In the genomic region with DNA sequence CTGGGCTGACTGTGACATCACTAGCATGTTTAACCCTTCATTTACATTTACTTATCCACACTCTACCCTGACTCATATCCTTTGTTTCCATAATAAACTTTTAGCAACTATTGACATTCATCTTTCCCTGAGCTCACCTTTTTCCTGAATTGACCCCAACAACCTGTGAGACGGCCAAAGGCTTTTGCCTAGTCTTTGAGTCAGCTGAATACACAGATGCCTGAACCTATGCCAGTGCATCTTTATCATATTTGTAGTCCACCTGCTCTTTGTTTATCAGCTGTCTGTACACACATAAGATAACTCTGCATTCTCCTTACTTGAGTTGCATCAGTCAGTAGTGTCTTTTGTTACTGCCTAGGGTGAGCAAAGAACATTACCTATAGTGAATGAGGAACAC, we compare ENCODE assay signal across 2 cellular contexts.
A peak's percentile ranks its signal among the peaks of the same experiment; 100 is the strongest.
TF ChIP-seq lines count a peak whose summit lies in the region.

No MANE protein-coding gene starts in this region.

TF ChIP-seq in WTC11, 78 proteins besides CTCF, POLR2A, EP300 and RAD21 (continued from another document):
- TF ChIP-seq, protein P1, sequence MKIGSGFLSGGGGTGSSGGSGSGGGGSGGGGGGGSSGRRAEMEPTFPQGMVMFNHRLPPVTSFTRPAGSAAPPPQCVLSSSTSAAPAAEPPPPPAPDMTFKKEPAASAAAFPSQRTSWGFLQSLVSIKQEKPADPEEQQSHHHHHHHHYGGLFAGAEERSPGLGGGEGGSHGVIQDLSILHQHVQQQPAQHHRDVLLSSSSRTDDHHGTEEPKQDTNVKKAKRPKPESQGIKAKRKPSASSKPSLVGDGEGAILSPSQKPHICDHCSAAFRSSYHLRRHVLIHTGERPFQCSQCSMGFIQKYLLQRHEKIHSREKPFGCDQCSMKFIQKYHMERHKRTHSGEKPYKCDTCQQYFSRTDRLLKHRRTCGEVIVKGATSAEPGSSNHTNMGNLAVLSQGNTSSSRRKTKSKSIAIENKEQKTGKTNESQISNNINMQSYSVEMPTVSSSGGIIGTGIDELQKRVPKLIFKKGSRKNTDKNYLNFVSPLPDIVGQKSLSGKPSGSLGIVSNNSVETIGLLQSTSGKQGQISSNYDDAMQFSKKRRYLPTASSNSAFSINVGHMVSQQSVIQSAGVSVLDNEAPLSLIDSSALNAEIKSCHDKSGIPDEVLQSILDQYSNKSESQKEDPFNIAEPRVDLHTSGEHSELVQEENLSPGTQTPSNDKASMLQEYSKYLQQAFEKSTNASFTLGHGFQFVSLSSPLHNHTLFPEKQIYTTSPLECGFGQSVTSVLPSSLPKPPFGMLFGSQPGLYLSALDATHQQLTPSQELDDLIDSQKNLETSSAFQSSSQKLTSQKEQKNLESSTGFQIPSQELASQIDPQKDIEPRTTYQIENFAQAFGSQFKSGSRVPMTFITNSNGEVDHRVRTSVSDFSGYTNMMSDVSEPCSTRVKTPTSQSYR (CRISPR knock-in tag; IDR thresholded peaks at IDR 0.05), result no peak
- TF ChIP-seq, protein P2, sequence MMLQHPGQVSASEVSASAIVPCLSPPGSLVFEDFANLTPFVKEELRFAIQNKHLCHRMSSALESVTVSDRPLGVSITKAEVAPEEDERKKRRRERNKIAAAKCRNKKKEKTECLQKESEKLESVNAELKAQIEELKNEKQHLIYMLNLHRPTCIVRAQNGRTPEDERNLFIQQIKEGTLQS (CRISPR knock-in tag; conservative IDR thresholded peaks at IDR 0.05), result no peak
- TF ChIP-seq, protein P3, sequence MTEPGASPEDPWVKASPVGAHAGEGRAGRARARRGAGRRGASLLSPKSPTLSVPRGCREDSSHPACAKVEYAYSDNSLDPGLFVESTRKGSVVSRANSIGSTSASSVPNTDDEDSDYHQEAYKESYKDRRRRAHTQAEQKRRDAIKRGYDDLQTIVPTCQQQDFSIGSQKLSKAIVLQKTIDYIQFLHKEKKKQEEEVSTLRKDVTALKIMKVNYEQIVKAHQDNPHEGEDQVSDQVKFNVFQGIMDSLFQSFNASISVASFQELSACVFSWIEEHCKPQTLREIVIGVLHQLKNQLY (CRISPR knock-in tag; IDR thresholded peaks at IDR 0.05), result no peak
- TF ChIP-seq NFATC4 (CRISPR knock-in tag; IDR thresholded peaks at IDR 0.05) (no peak), GABPB1 (CRISPR knock-in tag; IDR thresholded peaks at IDR 0.05) (peak; percentile 95)

TF ChIP-seq in HepG2, 621 proteins besides CTCF, POLR2A, EP300 and RAD21 (continued from another document and continues in another):
- TF ChIP-seq TEAD3 (CRISPR knock-in tag; optimal IDR thresholded peaks at IDR 0.05; ENCODE audit: borderline replicate concordance) (peak; percentile 12), KMT2B (CRISPR knock-in tag; IDR thresholded peaks at IDR 0.05) (no peak), RFX5 (IDR thresholded peaks at IDR 0.05; ENCODE audit: low read depth, low read length) (no peak), ZNF224 (CRISPR knock-in tag; IDR thresholded peaks at IDR 0.05) (no peak), ZSCAN31 (CRISPR knock-in tag; IDR thresholded peaks at IDR 0.05; ENCODE audit: low read depth) (no peak), ZNF12 (CRISPR knock-in tag; IDR thresholded peaks at IDR 0.05) (0 out of 2 replicates have a peak, but pooled peaks have one; percentile 22), SATB2 (CRISPR knock-in tag; IDR thresholded peaks at IDR 0.05) (no peak), STAG1 (CRISPR knock-in tag; IDR thresholded peaks at IDR 0.05) (no peak), ZMYM2 (CRISPR knock-in tag; IDR thresholded peaks at IDR 0.05) (no peak), ZNF839 (CRISPR knock-in tag; IDR thresholded peaks at IDR 0.05; ENCODE audit: borderline replicate concordance) (no peak), ZFAT (CRISPR knock-in tag; conservative IDR thresholded peaks at IDR 0.05) (no peak), SOX13 (IDR thresholded peaks at IDR 0.05) (no peak), SOX13 (CRISPR knock-in tag; conservative IDR thresholded peaks at IDR 0.05 in 1 of 2, IDR thresholded peaks at IDR 0.05 in 1 of 2) (peak in 1 of 2 experiments; percentile 67; a peak in 2 of 4 replicates), HMGA1 (CRISPR knock-in tag; conservative IDR thresholded peaks at IDR 0.05) (no peak), ZBTB8A (CRISPR knock-in tag; IDR thresholded peaks at IDR 0.05; ENCODE audit: borderline replicate concordance, low read depth) (no peak)
- TF ChIP-seq, protein P4, sequence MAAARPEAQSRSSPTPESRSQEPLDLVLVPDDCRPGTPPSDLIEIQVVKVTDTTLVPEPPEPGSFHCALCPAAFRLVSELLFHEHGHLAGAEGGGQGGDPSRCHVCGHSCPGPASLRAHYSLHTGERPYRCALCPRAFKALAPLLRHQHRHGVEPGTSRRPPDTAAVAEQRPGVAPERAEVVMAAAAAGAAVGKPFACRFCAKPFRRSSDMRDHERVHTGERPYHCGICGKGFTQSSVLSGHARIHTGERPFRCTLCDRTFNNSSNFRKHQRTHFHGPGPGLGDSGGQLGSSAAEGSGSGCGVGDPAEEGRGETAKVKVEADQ (CRISPR knock-in tag; IDR thresholded peaks at IDR 0.05; ENCODE audit: borderline replicate concordance), result no peak
- TF ChIP-seq, protein P5, sequence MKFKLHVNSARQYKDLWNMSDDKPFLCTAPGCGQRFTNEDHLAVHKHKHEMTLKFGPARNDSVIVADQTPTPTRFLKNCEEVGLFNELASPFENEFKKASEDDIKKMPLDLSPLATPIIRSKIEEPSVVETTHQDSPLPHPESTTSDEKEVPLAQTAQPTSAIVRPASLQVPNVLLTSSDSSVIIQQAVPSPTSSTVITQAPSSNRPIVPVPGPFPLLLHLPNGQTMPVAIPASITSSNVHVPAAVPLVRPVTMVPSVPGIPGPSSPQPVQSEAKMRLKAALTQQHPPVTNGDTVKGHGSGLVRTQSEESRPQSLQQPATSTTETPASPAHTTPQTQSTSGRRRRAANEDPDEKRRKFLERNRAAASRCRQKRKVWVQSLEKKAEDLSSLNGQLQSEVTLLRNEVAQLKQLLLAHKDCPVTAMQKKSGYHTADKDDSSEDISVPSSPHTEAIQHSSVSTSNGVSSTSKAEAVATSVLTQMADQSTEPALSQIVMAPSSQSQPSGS (CRISPR knock-in tag; IDR thresholded peaks at IDR 0.05), result no peak
- TF ChIP-seq, protein P6, sequence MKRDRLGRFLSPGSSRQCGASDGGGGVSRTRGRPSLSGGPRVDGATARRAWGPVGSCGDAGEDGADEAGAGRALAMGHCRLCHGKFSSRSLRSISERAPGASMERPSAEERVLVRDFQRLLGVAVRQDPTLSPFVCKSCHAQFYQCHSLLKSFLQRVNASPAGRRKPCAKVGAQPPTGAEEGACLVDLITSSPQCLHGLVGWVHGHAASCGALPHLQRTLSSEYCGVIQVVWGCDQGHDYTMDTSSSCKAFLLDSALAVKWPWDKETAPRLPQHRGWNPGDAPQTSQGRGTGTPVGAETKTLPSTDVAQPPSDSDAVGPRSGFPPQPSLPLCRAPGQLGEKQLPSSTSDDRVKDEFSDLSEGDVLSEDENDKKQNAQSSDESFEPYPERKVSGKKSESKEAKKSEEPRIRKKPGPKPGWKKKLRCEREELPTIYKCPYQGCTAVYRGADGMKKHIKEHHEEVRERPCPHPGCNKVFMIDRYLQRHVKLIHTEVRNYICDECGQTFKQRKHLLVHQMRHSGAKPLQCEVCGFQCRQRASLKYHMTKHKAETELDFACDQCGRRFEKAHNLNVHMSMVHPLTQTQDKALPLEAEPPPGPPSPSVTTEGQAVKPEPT (CRISPR knock-in tag; IDR thresholded peaks at IDR 0.05; ENCODE audit: low read depth), result no peak
- TF ChIP-seq, protein P7, sequence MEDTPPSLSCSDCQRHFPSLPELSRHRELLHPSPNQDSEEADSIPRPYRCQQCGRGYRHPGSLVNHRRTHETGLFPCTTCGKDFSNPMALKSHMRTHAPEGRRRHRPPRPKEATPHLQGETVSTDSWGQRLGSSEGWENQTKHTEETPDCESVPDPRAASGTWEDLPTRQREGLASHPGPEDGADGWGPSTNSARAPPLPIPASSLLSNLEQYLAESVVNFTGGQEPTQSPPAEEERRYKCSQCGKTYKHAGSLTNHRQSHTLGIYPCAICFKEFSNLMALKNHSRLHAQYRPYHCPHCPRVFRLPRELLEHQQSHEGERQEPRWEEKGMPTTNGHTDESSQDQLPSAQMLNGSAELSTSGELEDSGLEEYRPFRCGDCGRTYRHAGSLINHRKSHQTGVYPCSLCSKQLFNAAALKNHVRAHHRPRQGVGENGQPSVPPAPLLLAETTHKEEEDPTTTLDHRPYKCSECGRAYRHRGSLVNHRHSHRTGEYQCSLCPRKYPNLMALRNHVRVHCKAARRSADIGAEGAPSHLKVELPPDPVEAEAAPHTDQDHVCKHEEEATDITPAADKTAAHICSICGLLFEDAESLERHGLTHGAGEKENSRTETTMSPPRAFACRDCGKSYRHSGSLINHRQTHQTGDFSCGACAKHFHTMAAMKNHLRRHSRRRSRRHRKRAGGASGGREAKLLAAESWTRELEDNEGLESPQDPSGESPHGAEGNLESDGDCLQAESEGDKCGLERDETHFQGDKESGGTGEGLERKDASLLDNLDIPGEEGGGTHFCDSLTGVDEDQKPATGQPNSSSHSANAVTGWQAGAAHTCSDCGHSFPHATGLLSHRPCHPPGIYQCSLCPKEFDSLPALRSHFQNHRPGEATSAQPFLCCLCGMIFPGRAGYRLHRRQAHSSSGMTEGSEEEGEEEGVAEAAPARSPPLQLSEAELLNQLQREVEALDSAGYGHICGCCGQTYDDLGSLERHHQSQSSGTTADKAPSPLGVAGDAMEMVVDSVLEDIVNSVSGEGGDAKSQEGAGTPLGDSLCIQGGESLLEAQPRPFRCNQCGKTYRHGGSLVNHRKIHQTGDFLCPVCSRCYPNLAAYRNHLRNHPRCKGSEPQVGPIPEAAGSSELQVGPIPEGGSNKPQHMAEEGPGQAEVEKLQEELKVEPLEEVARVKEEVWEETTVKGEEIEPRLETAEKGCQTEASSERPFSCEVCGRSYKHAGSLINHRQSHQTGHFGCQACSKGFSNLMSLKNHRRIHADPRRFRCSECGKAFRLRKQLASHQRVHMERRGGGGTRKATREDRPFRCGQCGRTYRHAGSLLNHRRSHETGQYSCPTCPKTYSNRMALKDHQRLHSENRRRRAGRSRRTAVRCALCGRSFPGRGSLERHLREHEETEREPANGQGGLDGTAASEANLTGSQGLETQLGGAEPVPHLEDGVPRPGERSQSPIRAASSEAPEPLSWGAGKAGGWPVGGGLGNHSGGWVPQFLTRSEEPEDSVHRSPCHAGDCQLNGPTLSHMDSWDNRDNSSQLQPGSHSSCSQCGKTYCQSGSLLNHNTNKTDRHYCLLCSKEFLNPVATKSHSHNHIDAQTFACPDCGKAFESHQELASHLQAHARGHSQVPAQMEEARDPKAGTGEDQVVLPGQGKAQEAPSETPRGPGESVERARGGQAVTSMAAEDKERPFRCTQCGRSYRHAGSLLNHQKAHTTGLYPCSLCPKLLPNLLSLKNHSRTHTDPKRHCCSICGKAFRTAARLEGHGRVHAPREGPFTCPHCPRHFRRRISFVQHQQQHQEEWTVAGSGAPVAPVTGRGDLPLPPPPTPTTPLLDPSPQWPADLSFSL (CRISPR knock-in tag; IDR thresholded peaks at IDR 0.05), result no peak
- TF ChIP-seq, protein P8, sequence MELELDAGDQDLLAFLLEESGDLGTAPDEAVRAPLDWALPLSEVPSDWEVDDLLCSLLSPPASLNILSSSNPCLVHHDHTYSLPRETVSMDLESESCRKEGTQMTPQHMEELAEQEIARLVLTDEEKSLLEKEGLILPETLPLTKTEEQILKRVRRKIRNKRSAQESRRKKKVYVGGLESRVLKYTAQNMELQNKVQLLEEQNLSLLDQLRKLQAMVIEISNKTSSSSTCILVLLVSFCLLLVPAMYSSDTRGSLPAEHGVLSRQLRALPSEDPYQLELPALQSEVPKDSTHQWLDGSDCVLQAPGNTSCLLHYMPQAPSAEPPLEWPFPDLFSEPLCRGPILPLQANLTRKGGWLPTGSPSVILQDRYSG (CRISPR knock-in tag; IDR thresholded peaks at IDR 0.05), result no peak
- TF ChIP-seq, protein P9, sequence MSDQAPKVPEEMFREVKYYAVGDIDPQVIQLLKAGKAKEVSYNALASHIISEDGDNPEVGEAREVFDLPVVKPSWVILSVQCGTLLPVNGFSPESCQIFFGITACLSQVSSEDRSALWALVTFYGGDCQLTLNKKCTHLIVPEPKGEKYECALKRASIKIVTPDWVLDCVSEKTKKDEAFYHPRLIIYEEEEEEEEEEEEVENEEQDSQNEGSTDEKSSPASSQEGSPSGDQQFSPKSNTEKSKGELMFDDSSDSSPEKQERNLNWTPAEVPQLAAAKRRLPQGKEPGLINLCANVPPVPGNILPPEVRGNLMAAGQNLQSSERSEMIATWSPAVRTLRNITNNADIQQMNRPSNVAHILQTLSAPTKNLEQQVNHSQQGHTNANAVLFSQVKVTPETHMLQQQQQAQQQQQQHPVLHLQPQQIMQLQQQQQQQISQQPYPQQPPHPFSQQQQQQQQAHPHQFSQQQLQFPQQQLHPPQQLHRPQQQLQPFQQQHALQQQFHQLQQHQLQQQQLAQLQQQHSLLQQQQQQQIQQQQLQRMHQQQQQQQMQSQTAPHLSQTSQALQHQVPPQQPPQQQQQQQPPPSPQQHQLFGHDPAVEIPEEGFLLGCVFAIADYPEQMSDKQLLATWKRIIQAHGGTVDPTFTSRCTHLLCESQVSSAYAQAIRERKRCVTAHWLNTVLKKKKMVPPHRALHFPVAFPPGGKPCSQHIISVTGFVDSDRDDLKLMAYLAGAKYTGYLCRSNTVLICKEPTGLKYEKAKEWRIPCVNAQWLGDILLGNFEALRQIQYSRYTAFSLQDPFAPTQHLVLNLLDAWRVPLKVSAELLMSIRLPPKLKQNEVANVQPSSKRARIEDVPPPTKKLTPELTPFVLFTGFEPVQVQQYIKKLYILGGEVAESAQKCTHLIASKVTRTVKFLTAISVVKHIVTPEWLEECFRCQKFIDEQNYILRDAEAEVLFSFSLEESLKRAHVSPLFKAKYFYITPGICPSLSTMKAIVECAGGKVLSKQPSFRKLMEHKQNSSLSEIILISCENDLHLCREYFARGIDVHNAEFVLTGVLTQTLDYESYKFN (CRISPR knock-in tag; conservative IDR thresholded peaks at IDR 0.05), result no peak
- TF ChIP-seq, protein P10, sequence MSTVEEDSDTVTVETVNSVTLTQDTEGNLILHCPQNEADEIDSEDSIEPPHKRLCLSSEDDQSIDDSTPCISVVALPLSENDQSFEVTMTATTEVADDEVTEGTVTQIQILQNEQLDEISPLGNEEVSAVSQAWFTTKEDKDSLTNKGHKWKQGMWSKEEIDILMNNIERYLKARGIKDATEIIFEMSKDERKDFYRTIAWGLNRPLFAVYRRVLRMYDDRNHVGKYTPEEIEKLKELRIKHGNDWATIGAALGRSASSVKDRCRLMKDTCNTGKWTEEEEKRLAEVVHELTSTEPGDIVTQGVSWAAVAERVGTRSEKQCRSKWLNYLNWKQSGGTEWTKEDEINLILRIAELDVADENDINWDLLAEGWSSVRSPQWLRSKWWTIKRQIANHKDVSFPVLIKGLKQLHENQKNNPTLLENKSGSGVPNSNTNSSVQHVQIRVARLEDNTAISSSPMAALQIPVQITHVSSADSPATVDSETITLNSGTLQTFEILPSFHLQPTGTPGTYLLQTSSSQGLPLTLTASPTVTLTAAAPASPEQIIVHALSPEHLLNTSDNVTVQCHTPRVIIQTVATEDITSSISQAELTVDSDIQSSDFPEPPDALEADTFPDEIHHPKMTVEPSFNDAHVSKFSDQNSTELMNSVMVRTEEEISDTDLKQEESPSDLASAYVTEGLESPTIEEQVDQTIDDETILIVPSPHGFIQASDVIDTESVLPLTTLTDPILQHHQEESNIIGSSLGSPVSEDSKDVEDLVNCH (CRISPR knock-in tag; IDR thresholded peaks at IDR 0.05), result no peak
- TF ChIP-seq, protein P11, sequence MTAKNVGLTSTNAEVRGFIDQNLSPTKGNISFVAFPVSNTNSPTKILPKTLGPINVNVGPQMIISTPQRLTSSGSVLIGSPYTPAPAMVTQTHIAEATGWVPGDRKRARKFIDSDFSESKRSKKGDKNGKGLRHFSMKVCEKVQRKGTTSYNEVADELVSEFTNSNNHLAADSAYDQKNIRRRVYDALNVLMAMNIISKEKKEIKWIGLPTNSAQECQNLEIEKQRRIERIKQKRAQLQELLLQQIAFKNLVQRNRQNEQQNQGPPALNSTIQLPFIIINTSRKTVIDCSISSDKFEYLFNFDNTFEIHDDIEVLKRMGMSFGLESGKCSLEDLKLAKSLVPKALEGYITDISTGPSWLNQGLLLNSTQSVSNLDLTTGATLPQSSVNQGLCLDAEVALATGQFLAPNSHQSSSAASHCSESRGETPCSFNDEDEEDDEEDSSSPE (CRISPR knock-in tag; IDR thresholded peaks at IDR 0.05), result no peak
